In genomic region chr2:133044556-133044955, GRCh38 we compare ENCODE assay signal across 16 cellular contexts.
"Had no signal": no experiment of that assay in that cellular context is flagged by ENCODE, and none has a peak within 500 bp of the region (broad histone marks: within the 10 kb centered on the region; RNA-seq: fewer than 3 reads in every experiment).

No MANE protein-coding gene starts in this region.

- H3K4me3 ChIP-seq: body of pancreas, esophagus squamous epithelium, prostate gland, smooth muscle cell had no signal

- H3K9me3 ChIP-seq: body of pancreas, esophagus squamous epithelium, prostate gland had no signal

- H3K4me2 ChIP-seq: smooth muscle cell had no signal

- DNase-seq: activated CD4-positive, alpha-beta T cell treated with anti-CD3 and anti-CD28 coated beads, Interleukin-2, amount 10 ng/mL, durations not matched to agents 7 days and 5 days; activated CD8-positive, alpha-beta memory T cell treated with anti-CD3 and anti-CD28 coated beads, Interleukin-2, amount 50 U/mL, for 48 hours; activated gamma-delta T cell treated with Interleukin-2 at 50 U/mL for 16 hours; activated T-cell treated with anti-CD3 and anti-CD28 coated beads, Interleukin-2, amount 50 U/mL, for 72 hours; amniotic stem cell; body of pancreas; cortex of kidney; effector CD4-positive, alpha-beta T cell; esophagus squamous epithelium; foreskin melanocyte; right cardiac atrium; stimulated activated naive CD8-positive, alpha-beta T cell treated with anti-CD3 and anti-CD28 coated beads, Interleukin-15, Interleukin-2, amounts not matched to agents 100 U/mL and 50 U/mL, for 24 hours; T-helper 2 cell had no signal

- FAIRE-seq: TTC549 had no signal

- H3K36me3 ChIP-seq: esophagus squamous epithelium, prostate gland had no signal

- H3K27ac ChIP-seq: body of pancreas, esophagus squamous epithelium, prostate gland had no signal

- H3K4me1 ChIP-seq: body of pancreas, esophagus squamous epithelium, prostate gland had no signal

- ATAC-seq: activated T-cell treated with anti-CD3 and anti-CD28 coated beads, Interleukin-2, amount 50 U/mL, for 72 hours; body of pancreas; right cardiac atrium; stimulated activated naive CD8-positive, alpha-beta T cell treated with anti-CD3 and anti-CD28 coated beads, Interleukin-15, Interleukin-2, amounts not matched to agents 100 U/mL and 50 U/mL, for 24 hours had no signal

- H3K27me3 ChIP-seq: body of pancreas, esophagus squamous epithelium had no signal
